29 cellular contexts compared by ENCODE assay signal in the genomic region with DNA sequence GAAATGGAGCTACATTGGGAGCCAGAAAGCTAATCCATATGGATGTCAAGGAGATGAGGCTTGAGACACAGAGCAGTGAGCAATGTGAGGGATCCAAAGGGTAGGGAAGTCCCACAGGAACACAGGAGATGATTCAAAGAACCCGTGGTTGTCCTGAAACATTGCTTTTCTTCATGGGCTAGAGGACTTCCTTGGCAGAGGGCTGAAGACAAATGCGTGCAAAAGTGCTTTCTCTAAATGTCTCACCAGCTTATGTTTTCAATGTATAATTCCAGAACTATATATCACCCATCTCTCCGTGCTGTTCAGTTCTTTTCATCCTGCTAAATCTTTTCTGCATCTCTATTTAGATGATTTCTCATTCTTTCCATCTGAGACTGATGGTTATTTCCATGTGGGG.
"Had no signal": no experiment of that assay in that cellular context is flagged by ENCODE, and none has a peak within 500 bp of the region (broad histone marks: within the 10 kb centered on the region; RNA-seq: fewer than 3 reads in every experiment).

No MANE protein-coding gene starts in this region.

- H3K36me3 Mint-ChIP-seq: immature natural killer cell had no signal

- H3K9me3 Mint-ChIP-seq: neural crest cell had no signal

- ATAC-seq: left colon; left lung; lower lobe of right lung; naive thymus-derived CD8-positive, alpha-beta T cell; pancreas; right cardiac atrium; sciatic nerve had no signal

- H3K4me1 ChIP-seq: left lung, lower lobe of right lung, pancreas, prostate gland, stomach, testis, thyroid gland, transverse colon, upper lobe of left lung, vagina had no signal

- H3K36me3 ChIP-seq: left lung, lower lobe of right lung, pancreas, prostate gland, stomach, thyroid gland, transverse colon, upper lobe of left lung, vagina had no signal

- H3K27ac ChIP-seq: left lung, lower lobe of right lung, pancreas, prostate gland, skin epidermis, stomach, testis, thyroid gland, transverse colon, upper lobe of left lung, vagina had no signal

- H3K27me3 ChIP-seq: pancreas, testis, thyroid gland, upper lobe of left lung, vagina had no signal

- H3K9me3 ChIP-seq: left lung, lower lobe of right lung, pancreas, prostate gland, stomach, testis, thyroid gland, transverse colon, upper lobe of left lung, vagina had no signal

- H3K4me1 Mint-ChIP-seq: immature natural killer cell; naive thymus-derived CD8-positive, alpha-beta T cell; nephron; neural crest cell had no signal

- H3K4me3 Mint-ChIP-seq: immature natural killer cell; naive thymus-derived CD8-positive, alpha-beta T cell; nephron; neural crest cell had no signal

- H3K4me3 ChIP-seq: left lung, lower lobe of right lung, pancreas, prostate gland, skin epidermis, stomach, testis, thyroid gland, transverse colon, upper lobe of left lung, vagina had no signal

- H3K27ac Mint-ChIP-seq: immature natural killer cell; naive thymus-derived CD8-positive, alpha-beta T cell; nephron had no signal

- DNase-seq: immature natural killer cell; kidney; left colon; left lung; lower lobe of right lung; mammary epithelial cell; mesenchymal stem cell; naive thymus-derived CD8-positive, alpha-beta T cell; nucleus accumbens; pancreas; posterior cingulate gyrus; retina; right cardiac atrium; stimulated activated CD4-positive, alpha-beta T cell treated with anti-CD3 and anti-CD28 coated beads, Interleukin-12 subunit alpha, Interleukin-12 subunit beta, amount 100 ng/mL, for 4 hours; stimulated activated CD4-positive, alpha-beta T cell treated with anti-CD3 and anti-CD28 coated beads, Interleukin-15, amount 100 ng/mL, for 24 hours; stimulated activated CD4-positive, alpha-beta T cell treated with anti-CD3 and anti-CD28 coated beads, Interleukin-2, amount 100 ng/mL, for 24 hours; stimulated activated CD4-positive, alpha-beta T cell treated with anti-CD3 and anti-CD28 coated beads, Interleukin-4, amount 100 ng/mL, for 1 hour; stimulated activated naive CD4-positive, alpha-beta T cell; stomach; testis; thyroid gland; transverse colon; upper lobe of left lung had no signal
